In genomic region chr1:112640437-112640836, GRCh38 we compare ENCODE assay signal across 7 cellular contexts. TPM values are rescaled to one million over a fixed set of nuclear protein-coding genes. Genes with fewer than 3 reads are reported as not detected.
A peak's percentile ranks its signal among the peaks of the same experiment; 100 is the strongest.
DNase-seq lines count a peak whose midpoint lies in the region; ATAC-seq, FAIRE-seq and TF ChIP-seq lines count a peak whose summit lies in the region.
"Not testable (repeated sequence)": the region's sequence is repeated elsewhere in the genome, so short reads cannot be mapped to it uniquely, and the experiment has no call there.

No MANE protein-coding gene starts in this region.

- H3K4ac ChIP-seq in trophoblast cell (ENCODE audit: low read depth, low read length) = peak overlapping the region; percentile 64

- not testable (repeated sequence) for BruUV-seq in K562 (replicated peaks; lab: Mats Ljungman, UMichigan); HepG2 (replicated peaks; lab: Mats Ljungman, UMichigan)
- BruUV-seq in mammary epithelial cell (replicated peaks; lab: Mats Ljungman, UMichigan) = TSS peak; percentile 96

- H3K27ac ChIP-seq in VCaP = peak overlapping the region; percentile 79; the same call in 1 of the 2 replicates
- H3K27ac ChIP-seq in K562 (ENCODE audit: extremely low read depth, low read depth, low read length); mammary epithelial cell (ENCODE audit: insufficient read depth, low read depth, low read length); HepG2 (ENCODE audit: extremely low read length, insufficient read depth, low read length); trophoblast cell (ENCODE audit: low read depth, low read length): not testable (repeated sequence)
- peak overlapping the region; percentile 53 to 67 for H3K27ac ChIP-seq in testis

- intact Hi-C loops in K562 (cut with micrococcal nuclease); mammary epithelial cell (cut with micrococcal nuclease); HepG2 (cut with micrococcal nuclease; ENCODE audit: unreplicated experiment); testis (cut with DNase I; ENCODE audit: low total_unique reads): not testable (repeated sequence)

- 83% methylated on average over 6 of the region's 23 CpGs for WGBS in K562 (ENCODE audit: insufficient coverage, low coverage, missing lambda C conversion rate)
- no CpG with 5 or more reads among the region's 23 CpGs for WGBS in mammary epithelial cell (ENCODE audit: low coverage, missing lambda C conversion rate)
- 4% methylated on average over 6 of the region's 23 CpGs for WGBS in HepG2 (ENCODE audit: low lambda C conversion rate)
- no CpG with 5 or more reads among the region's 23 CpGs for WGBS in trophoblast cell (ENCODE audit: extremely low coverage, insufficient coverage, insufficient read length)
- WGBS in testis, 2 donors = 58 to 83% methylated on average over 10 to 19 of the region's 23 CpGs

- not testable (repeated sequence) for TF ChIP-seq CTCF in VCaP (conservative IDR thresholded peaks at IDR 0.05); K562 (IDR thresholded peaks at IDR 0.05 in 2 of 3, conservative IDR thresholded peaks at IDR 0.05 in 1 of 3; ENCODE audit: insufficient read depth in 2 of 3, low read depth in 1 of 3, low read length in 3 of 3); mammary epithelial cell (conservative IDR thresholded peaks at IDR 0.05 in 1 of 2, IDR thresholded peaks at IDR 0.05 in 1 of 2; ENCODE audit: extremely low read depth in 1 of 2, insufficient read depth in 1 of 2, low read depth in 1 of 2, low read length in 2 of 2); HepG2 (CRISPR knock-in tag; IDR thresholded peaks at IDR 0.05); testis (IDR thresholded peaks at IDR 0.05)

- not testable (repeated sequence) for H2BK120ac ChIP-seq in trophoblast cell (ENCODE audit: insufficient read depth, low read length, poor library complexity)

- H3K9me1 ChIP-seq in K562 (ENCODE audit: control insufficient read depth, insufficient read depth, low read length) = not testable (repeated sequence)

- not testable (repeated sequence) for H3K9ac ChIP-seq in K562 (ENCODE audit: insufficient read depth in 1 of 2, low read depth in 2 of 2, low read length in 2 of 2); mammary epithelial cell (ENCODE audit: insufficient read depth, low read length); HepG2 (ENCODE audit: insufficient read depth, low read depth, low read length); trophoblast cell (ENCODE audit: low read length)

- not testable (repeated sequence) for H3K4me3 ChIP-seq in K562; trophoblast cell (ENCODE audit: low read depth, low read length)
- peak overlapping the region in 1 of 3 experiments; percentile 16 for H3K4me3 ChIP-seq in mammary epithelial cell (replicated peaks in 1 of 3; ENCODE audit: insufficient read depth in 1 of 3, low read depth in 2 of 3, low read length in 3 of 3)
- peak overlapping the region in 2 of 3 experiments; percentile 31 to 33; a peak in 3 of 6 replicates for H3K4me3 ChIP-seq in HepG2 (replicated peaks in 1 of 3; ENCODE audit: insufficient read depth in 1 of 3, low read depth in 2 of 3, low read length in 3 of 3)
- peak overlapping the region in 1 of 2 donors; percentile 35 for H3K4me3 ChIP-seq in testis

- not testable (repeated sequence) for H3K4me2 ChIP-seq in K562 (ENCODE audit: insufficient read depth, low read length); mammary epithelial cell (ENCODE audit: insufficient read depth, low read depth, low read length); trophoblast cell (ENCODE audit: low read length)
- peak overlapping the region; percentile 32; the same call in 1 of the 2 replicates for H3K4me2 ChIP-seq in HepG2 (ENCODE audit: low read depth, low read length)

- in situ Hi-C loops in K562 (cut with MboI); mammary epithelial cell (cut with MboI; ENCODE audit: low sequenced_read_pairs in 2 of 2); HepG2 (cut with HindIII; ENCODE audit: extremely low pct_ligation_motif_present, low pct_unique_long_range_greater_than_20kb): not testable (repeated sequence)

- ATAC-seq in K562, HepG2: not testable (repeated sequence)

- not testable (repeated sequence) for TF ChIP-seq RAD21 in K562 (CRISPR knock-in tag; conservative IDR thresholded peaks at IDR 0.05 in 1 of 2, IDR thresholded peaks at IDR 0.05 in 1 of 2); HepG2 (CRISPR knock-in tag; IDR thresholded peaks at IDR 0.05)

- not testable (repeated sequence) for H4K12ac ChIP-seq in trophoblast cell (ENCODE audit: low read depth, low read length)

- dilution Hi-C loops in mammary epithelial cell (cut with HindIII; ENCODE audit: low sequenced_read_pairs) = not testable (repeated sequence)

- not testable (repeated sequence) for H3K27me3 ChIP-seq in K562 (ENCODE audit: control insufficient read depth in 2 of 2, insufficient read depth in 2 of 2, low read length in 2 of 2); mammary epithelial cell (ENCODE audit: insufficient read depth, low read length); HepG2 (ENCODE audit: control insufficient read depth in 1 of 2, insufficient read depth in 2 of 2, low read length in 2 of 2); trophoblast cell (ENCODE audit: insufficient read depth, low read length); testis

- not testable (repeated sequence) for FAIRE-seq in K562 (lab: Jason Lieb, UNC); HepG2 (lab: Jason Lieb, UNC)

- CTCF ChIA-PET in K562 (lab: Yijun Ruan, JAX; ENCODE audit: low intra/inter-chr PET ratio); mammary epithelial cell (lab: Charles Lee; ENCODE audit: low non-redundant PET); HepG2 (lab: Yijun Ruan, JAX; ENCODE audit: low intra/inter-chr PET ratio, low total read pairs): not testable (repeated sequence)

- H3K36me3 ChIP-seq in K562 (ENCODE audit: control insufficient read depth, insufficient read depth, low read length) (peaks cover 44% of the 10 kb centered on the region), mammary epithelial cell (ENCODE audit: insufficient read depth, low read length) (peaks cover 10% of the 10 kb centered on the region), HepG2 (replicated peaks in 1 of 2; ENCODE audit: control insufficient read depth in 1 of 2, insufficient read depth in 2 of 2, low read length in 2 of 2) (peaks cover 1 to 16% of the 10 kb centered on the region in 2 experiments; a peak in 2 of 5 replicates)
- not testable (repeated sequence) for H3K36me3 ChIP-seq in trophoblast cell (ENCODE audit: control insufficient read depth in 1 of 2, insufficient read depth in 2 of 2, low read length in 2 of 2); testis (ENCODE audit: low read depth, missing control alignments)

- H3K23ac ChIP-seq in trophoblast cell (ENCODE audit: low read length) = not testable (repeated sequence)

- TF ChIP-seq POLR2A in K562 (conservative IDR thresholded peaks at IDR 0.05); HepG2 (IDR thresholded peaks at IDR 0.05; ENCODE audit: insufficient read depth in 1 of 2, low read depth in 2 of 2, low read length in 2 of 2); testis (IDR thresholded peaks at IDR 0.05): not testable (repeated sequence)

- not testable (repeated sequence) for H4K8ac ChIP-seq in trophoblast cell (ENCODE audit: low read depth, low read length)

- POLR2A ChIA-PET in K562 (lab: Yijun Ruan, JAX); HepG2 (lab: Yijun Ruan, JAX): not testable (repeated sequence)

- H3K4me1 ChIP-seq in K562 (replicated peaks in 1 of 2; ENCODE audit: control insufficient read depth in 2 of 2, insufficient read depth in 2 of 2, low read length in 2 of 2) (peaks cover 5 to 11% of the 10 kb centered on the region in 2 experiments; a peak in 3 of 5 replicates), mammary epithelial cell (ENCODE audit: insufficient read depth, low read length) (peaks cover 23% of the 10 kb centered on the region), HepG2 (ENCODE audit: insufficient read depth, low read length) (peaks cover 51% of the 10 kb centered on the region), testis (peaks cover 18% of the 10 kb centered on the region)
- H3K4me1 ChIP-seq in trophoblast cell (ENCODE audit: control insufficient read depth in 1 of 2, insufficient read depth in 2 of 2, low read length in 2 of 2) = not testable (repeated sequence)

- H3K79me1 ChIP-seq in trophoblast cell (ENCODE audit: low read length) = not testable (repeated sequence)

- H3K9me3 ChIP-seq in K562 (replicated peaks; ENCODE audit: control insufficient read depth, insufficient read depth, low read depth, low read length); mammary epithelial cell (replicated peaks; ENCODE audit: insufficient read depth, low read length); HepG2 (ENCODE audit: low read length); trophoblast cell (ENCODE audit: insufficient read depth, low read depth, low read length); testis: not testable (repeated sequence)

- DNase-seq in NCI-H2227 (lab: John Stamatoyannopoulos, UW; ENCODE audit: unreplicated experiment) = peak; percentile 10
- not testable (repeated sequence) for DNase-seq in K562 (ENCODE audit: extremely low read depth in 1 of 4, low spot score in 3 of 4); mammary epithelial cell; trophoblast cell; testis
- DNase-seq in HepG2 (ENCODE audit: low spot score) = peak; percentile 37

- H2AK5ac ChIP-seq in trophoblast cell (ENCODE audit: low read length) = not testable (repeated sequence)

- H2BK5ac ChIP-seq in trophoblast cell (ENCODE audit: low read depth, low read length, poor library complexity) = not testable (repeated sequence)

- TF ChIP-seq EP300 in K562 (IDR thresholded peaks at IDR 0.05; ENCODE audit: low read length); HepG2 (IDR thresholded peaks at IDR 0.05; ENCODE audit: low read depth in 2 of 2, low read length in 2 of 2); HepG2 (CRISPR knock-in tag; IDR thresholded peaks at IDR 0.05; ENCODE audit: borderline replicate concordance): not testable (repeated sequence)

- H3K18ac ChIP-seq in trophoblast cell (ENCODE audit: low read length) = not testable (repeated sequence)

- H4K91ac ChIP-seq in trophoblast cell (ENCODE audit: low read depth, low read length) = not testable (repeated sequence)

- peaks cover 20% of the 10 kb centered on the region for H4K20me1 ChIP-seq in K562 (replicated peaks; ENCODE audit: control insufficient read depth, insufficient read depth, low read length)
- not testable (repeated sequence) for H4K20me1 ChIP-seq in mammary epithelial cell (ENCODE audit: insufficient read depth, low read length)
- H4K20me1 ChIP-seq in HepG2 (ENCODE audit: insufficient read depth, low read length) = peaks cover 25% of the 10 kb centered on the region

- not testable (repeated sequence) for H2AFZ ChIP-seq in K562 (ENCODE audit: low read depth, low read length); mammary epithelial cell (ENCODE audit: low read depth, low read length); HepG2 (ENCODE audit: low read length); trophoblast cell (ENCODE audit: insufficient read depth, low read length, poor library complexity)

- H3K79me2 ChIP-seq in K562 (ENCODE audit: control insufficient read depth, insufficient read depth, low read length) (peaks cover 83% of the 10 kb centered on the region), mammary epithelial cell (ENCODE audit: insufficient read depth, low read length) (peaks cover 86% of the 10 kb centered on the region), HepG2 (ENCODE audit: insufficient read depth, low read length) (peaks cover 75% of the 10 kb centered on the region)
- not testable (repeated sequence) for H3K79me2 ChIP-seq in trophoblast cell (ENCODE audit: control insufficient read depth, insufficient read depth, low read length, poor library complexity)

- H2BK12ac ChIP-seq in trophoblast cell (ENCODE audit: low read length) = not testable (repeated sequence)

- H3K14ac ChIP-seq in trophoblast cell (ENCODE audit: low read length) = not testable (repeated sequence)

RNA-seq across cellular contexts. Expression of gene CAPZA1, which starts 20.8 kb away (rescaled TPM):
- total RNA-seq in K562 (2011; cell fraction: chromatin; rRNA removed; ENCODE audit: low replicate concordance) = 126 and 319 TPM in 2 replicates
- 56.9 and 76.1 TPM in 2 replicates for total RNA-seq in K562 (2011; cell fraction: nucleolus; rRNA removed)
- 147 and 245 TPM in 2 replicates for total RNA-seq in K562 (2011; cell fraction: nucleoplasm; rRNA removed)
- total RNA-seq in K562 (2014; rRNA removed) = 244 and 278 TPM in 2 replicates
- total RNA-seq in K562 (2014; rRNA removed; fragmentation: Illumina TruSeq; extraction: Trizol) = 306 and 352 TPM in 2 replicates
- 281 and 297 TPM in 2 replicates for total RNA-seq in K562 (2015; rRNA removed; fragmentation: Illumina TruSeq; extraction: Trizol)
- total RNA-seq in K562 (2021) = 266 and 289 TPM in 2 replicates
- polyA plus RNA-seq in K562 (2011; rRNA removed) = 298 and 365 TPM in 2 replicates
- polyA plus RNA-seq in K562 (2011; cell fraction: cytosol; rRNA removed) = 68.7 and 164 TPM in 2 replicates
- polyA plus RNA-seq in K562 (2011; cell fraction: nucleus; rRNA removed) = 66.8 and 129 TPM in 2 replicates
- 210 and 214 TPM in 2 replicates for polyA plus RNA-seq in K562 (2012)
- polyA plus RNA-seq in K562 (2014; fragmentation: Illumina TruSeq; extraction: Trizol) = 286 and 340 TPM in 2 replicates
- polyA plus RNA-seq in K562 (2014; fragmentation: Nextera tagmentation; extraction: Ambion mirVana) = 1,000 to 10,000 TPM in 1 of 2 experiments, 100 to 1,000 TPM in 1; 805 to 1,020 TPM
- polyA plus RNA-seq in K562 (2014; rRNA removed) = 234 and 237 TPM in 2 replicates
- polyA minus RNA-seq in K562 (2011; rRNA and poly(A)+ RNA removed) = 765 and 786 TPM in 2 replicates
- 311 and 407 TPM in 2 replicates for polyA minus RNA-seq in K562 (2011; cell fraction: cytosol; rRNA and poly(A)+ RNA removed)
- polyA minus RNA-seq in K562 (2011; cell fraction: nucleus; rRNA and poly(A)+ RNA removed) = 70.7 and 177 TPM in 2 replicates
- 100 to 1,000 TPM; 188 to 192 TPM for total RNA-seq in mammary epithelial cell
- 136 TPM for polyA plus RNA-seq in mammary epithelial cell
- 212 TPM for polyA minus RNA-seq in mammary epithelial cell
- 117 and 210 TPM in 2 replicates for total RNA-seq in HepG2 (2016; rRNA removed; fragmentation: Illumina TruSeq; extraction: Trizol)
- total RNA-seq in HepG2 (2016; cell fraction: cytosol; rRNA removed; fragmentation: Illumina TruSeq; extraction: Trizol; ENCODE audit: low read depth) = 34.5 and 43.7 TPM in 2 replicates
- total RNA-seq in HepG2 (2016; cell fraction: insoluble cytoplasmic fraction; rRNA removed; fragmentation: Illumina TruSeq; extraction: Trizol) = 110 and 227 TPM in 2 replicates
- total RNA-seq in HepG2 (2016; cell fraction: membrane; rRNA removed; fragmentation: Illumina TruSeq; extraction: Trizol) = 48.4 and 55.0 TPM in 2 replicates
- total RNA-seq in HepG2 (2016; cell fraction: nucleus; rRNA removed; fragmentation: Illumina TruSeq; extraction: Trizol) = 80.0 and 85.9 TPM in 2 replicates
- 47.9 and 67.0 TPM in 2 replicates for polyA plus RNA-seq in HepG2 (2011; rRNA removed)
- 27.1 and 46.5 TPM in 2 replicates for polyA plus RNA-seq in HepG2 (2011; cell fraction: cytosol; rRNA removed)
- 25.9 and 45.1 TPM in 2 replicates for polyA plus RNA-seq in HepG2 (2011; cell fraction: nucleus; rRNA removed)
- polyA plus RNA-seq in HepG2 (2012) = 51.4 and 60.6 TPM in 2 replicates
- 7.6 TPM in 2 replicates for polyA plus RNA-seq in HepG2 (2016; cell fraction: cytosol; fragmentation: Illumina TruSeq; extraction: Trizol; ENCODE audit: low read depth)
- 166 and 177 TPM in 2 replicates for polyA plus RNA-seq in HepG2 (2016; cell fraction: insoluble cytoplasmic fraction; fragmentation: Illumina TruSeq; extraction: Trizol; ENCODE audit: low read depth)
- 30.4 and 32.0 TPM in 2 replicates for polyA plus RNA-seq in HepG2 (2016; cell fraction: membrane; fragmentation: Illumina TruSeq; extraction: Trizol; ENCODE audit: low read depth)
- polyA plus RNA-seq in HepG2 (2016; cell fraction: nucleus; fragmentation: Illumina TruSeq; extraction: Trizol; ENCODE audit: insufficient read depth, low read depth) = 96.3 and 112 TPM in 2 replicates
- 27.6 and 67.6 TPM in 2 replicates for polyA minus RNA-seq in HepG2 (2011; rRNA and poly(A)+ RNA removed; ENCODE audit: low replicate concordance)
- 128 and 129 TPM in 2 replicates for polyA minus RNA-seq in HepG2 (2011; cell fraction: cytosol; rRNA and poly(A)+ RNA removed)
- polyA minus RNA-seq in HepG2 (2011; cell fraction: nucleus; rRNA and poly(A)+ RNA removed) = 122 and 123 TPM in 2 replicates
- 120 and 124 TPM in 2 replicates for polyA plus RNA-seq in trophoblast cell (2013)
- total RNA-seq in testis = 100 to 1,000 TPM; 144 to 148 TPM
- polyA plus RNA-seq in testis (ENCODE audit: insufficient read depth, low read depth, low replicate concordance) = 120 TPM

RNA-seq across cellular contexts. Expression of gene ST7L, which starts 21.5 kb away (rescaled TPM):
- 49.5 and 67.9 TPM in 2 replicates for total RNA-seq in K562 (2011; cell fraction: chromatin; rRNA removed; ENCODE audit: low replicate concordance)
- total RNA-seq in K562 (2011; cell fraction: nucleolus; rRNA removed) = 38.7 and 39.0 TPM in 2 replicates
- total RNA-seq in K562 (2011; cell fraction: nucleoplasm; rRNA removed) = 58.5 and 84.5 TPM in 2 replicates
- total RNA-seq in K562 (2014; rRNA removed) = 21.0 and 23.3 TPM in 2 replicates
- 27.7 and 28.8 TPM in 2 replicates for total RNA-seq in K562 (2014; rRNA removed; fragmentation: Illumina TruSeq; extraction: Trizol)
- total RNA-seq in K562 (2015; rRNA removed; fragmentation: Illumina TruSeq; extraction: Trizol) = 31.1 and 32.1 TPM in 2 replicates
- total RNA-seq in K562 (2021) = 18.8 and 21.7 TPM in 2 replicates
- 27.4 and 32.5 TPM in 2 replicates for polyA plus RNA-seq in K562 (2011; rRNA removed)
- 18.2 and 21.8 TPM in 2 replicates for polyA plus RNA-seq in K562 (2011; cell fraction: cytosol; rRNA removed)
- polyA plus RNA-seq in K562 (2011; cell fraction: nucleus; rRNA removed) = 33.6 and 48.2 TPM in 2 replicates
- polyA plus RNA-seq in K562 (2012) = 22.6 and 23.3 TPM in 2 replicates
- 26.2 and 26.6 TPM in 2 replicates for polyA plus RNA-seq in K562 (2014; fragmentation: Illumina TruSeq; extraction: Trizol)
- polyA plus RNA-seq in K562 (2014; fragmentation: Nextera tagmentation; extraction: Ambion mirVana) = 10 to 100 TPM in 1 of 2 experiments, 1 to 10 TPM in 1; 9.0 to 10.7 TPM
- polyA plus RNA-seq in K562 (2014; rRNA removed) = 29.4 and 39.4 TPM in 2 replicates
- 25.9 and 28.5 TPM in 2 replicates for polyA minus RNA-seq in K562 (2011; rRNA and poly(A)+ RNA removed)
- polyA minus RNA-seq in K562 (2011; cell fraction: cytosol; rRNA and poly(A)+ RNA removed) = 11.7 and 11.8 TPM in 2 replicates
- 25.8 and 33.7 TPM in 2 replicates for polyA minus RNA-seq in K562 (2011; cell fraction: nucleus; rRNA and poly(A)+ RNA removed)
- 10 to 100 TPM; 19.2 to 22.3 TPM for total RNA-seq in mammary epithelial cell
- polyA plus RNA-seq in mammary epithelial cell = 8.3 TPM
- 11.5 TPM for polyA minus RNA-seq in mammary epithelial cell
- total RNA-seq in HepG2 (2016; rRNA removed; fragmentation: Illumina TruSeq; extraction: Trizol) = 8.7 and 19.9 TPM in 2 replicates
- 21.7 and 23.1 TPM in 2 replicates for total RNA-seq in HepG2 (2016; cell fraction: cytosol; rRNA removed; fragmentation: Illumina TruSeq; extraction: Trizol; ENCODE audit: low read depth)
- 7.3 and 16.3 TPM in 2 replicates for total RNA-seq in HepG2 (2016; cell fraction: insoluble cytoplasmic fraction; rRNA removed; fragmentation: Illumina TruSeq; extraction: Trizol)
- 9.9 and 11.4 TPM in 2 replicates for total RNA-seq in HepG2 (2016; cell fraction: membrane; rRNA removed; fragmentation: Illumina TruSeq; extraction: Trizol)
- total RNA-seq in HepG2 (2016; cell fraction: nucleus; rRNA removed; fragmentation: Illumina TruSeq; extraction: Trizol) = 21.1 and 31.3 TPM in 2 replicates
- polyA plus RNA-seq in HepG2 (2011; rRNA removed) = 8.0 and 8.6 TPM in 2 replicates
- polyA plus RNA-seq in HepG2 (2011; cell fraction: cytosol; rRNA removed) = 6.1 and 7.4 TPM in 2 replicates
- 11.6 and 12.4 TPM in 2 replicates for polyA plus RNA-seq in HepG2 (2011; cell fraction: nucleus; rRNA removed)
- 10.5 and 12.2 TPM in 2 replicates for polyA plus RNA-seq in HepG2 (2012)
- 3.4 and 3.8 TPM in 2 replicates for polyA plus RNA-seq in HepG2 (2016; cell fraction: cytosol; fragmentation: Illumina TruSeq; extraction: Trizol; ENCODE audit: low read depth)
- 7.3 and 11.1 TPM in 2 replicates for polyA plus RNA-seq in HepG2 (2016; cell fraction: insoluble cytoplasmic fraction; fragmentation: Illumina TruSeq; extraction: Trizol; ENCODE audit: low read depth)
- 4.9 and 6.2 TPM in 2 replicates for polyA plus RNA-seq in HepG2 (2016; cell fraction: membrane; fragmentation: Illumina TruSeq; extraction: Trizol; ENCODE audit: low read depth)
- polyA plus RNA-seq in HepG2 (2016; cell fraction: nucleus; fragmentation: Illumina TruSeq; extraction: Trizol; ENCODE audit: insufficient read depth, low read depth) = 31.8 and 32.7 TPM in 2 replicates
- polyA minus RNA-seq in HepG2 (2011; rRNA and poly(A)+ RNA removed; ENCODE audit: low replicate concordance) = 8.0 and 31.3 TPM in 2 replicates
- polyA minus RNA-seq in HepG2 (2011; cell fraction: cytosol; rRNA and poly(A)+ RNA removed) = 6.1 and 9.7 TPM in 2 replicates
- 28.5 and 30.1 TPM in 2 replicates for polyA minus RNA-seq in HepG2 (2011; cell fraction: nucleus; rRNA and poly(A)+ RNA removed)
- polyA plus RNA-seq in trophoblast cell (2013) = 10.6 and 11.5 TPM in 2 replicates
- total RNA-seq in testis = 10 to 100 TPM; 59.1 to 97.2 TPM
- 125 TPM for polyA plus RNA-seq in testis (ENCODE audit: insufficient read depth, low read depth, low replicate concordance)

RNA-seq across cellular contexts. Expression of gene MOV10, which starts 34.0 kb away (rescaled TPM):
- 194 and 432 TPM in 2 replicates for total RNA-seq in K562 (2011; cell fraction: chromatin; rRNA removed; ENCODE audit: low replicate concordance)
- total RNA-seq in K562 (2011; cell fraction: nucleolus; rRNA removed) = 231 and 262 TPM in 2 replicates
- total RNA-seq in K562 (2011; cell fraction: nucleoplasm; rRNA removed) = 196 and 201 TPM in 2 replicates
- total RNA-seq in K562 (2014; rRNA removed) (46.5 and 75.8 TPM in 2 replicates), K562 (2014; rRNA removed; fragmentation: Illumina TruSeq; extraction: Trizol) (32.1 and 46.8 TPM in 2 replicates), K562 (2015; rRNA removed; fragmentation: Illumina TruSeq; extraction: Trizol) (49.5 and 50.8 TPM in 2 replicates), K562 (2021) (93.9 and 101 TPM in 2 replicates), mammary epithelial cell (10 to 100 TPM; 52.2 to 76.0 TPM), HepG2 (2016; rRNA removed; fragmentation: Illumina TruSeq; extraction: Trizol) (38.0 and 56.4 TPM in 2 replicates), testis (100 to 1,000 TPM; 240 to 245 TPM)
- polyA plus RNA-seq in K562 (2011; rRNA removed) (50.2 and 86.0 TPM in 2 replicates), K562 (2014; fragmentation: Illumina TruSeq; extraction: Trizol) (101 and 105 TPM in 2 replicates), K562 (2014; fragmentation: Nextera tagmentation; extraction: Ambion mirVana) (10 to 100 TPM; 16.7 to 39.6 TPM), K562 (2014; rRNA removed) (72.0 and 92.8 TPM in 2 replicates), mammary epithelial cell (65.2 TPM), HepG2 (2011; rRNA removed) (58.2 and 70.6 TPM in 2 replicates), testis (ENCODE audit: insufficient read depth, low read depth, low replicate concordance) (137 TPM)
- 55.2 and 72.8 TPM in 2 replicates for polyA plus RNA-seq in K562 (2011; cell fraction: cytosol; rRNA removed)
- 327 and 544 TPM in 2 replicates for polyA plus RNA-seq in K562 (2011; cell fraction: nucleus; rRNA removed)
- 78.3 and 153 TPM in 2 replicates for polyA plus RNA-seq in K562 (2012)
- polyA minus RNA-seq in K562 (2011; rRNA and poly(A)+ RNA removed) = 34.4 and 47.1 TPM in 2 replicates
- polyA minus RNA-seq in K562 (2011; cell fraction: cytosol; rRNA and poly(A)+ RNA removed) = 65.8 and 66.5 TPM in 2 replicates
- polyA minus RNA-seq in K562 (2011; cell fraction: nucleus; rRNA and poly(A)+ RNA removed) = 127 and 129 TPM in 2 replicates
- polyA minus RNA-seq in mammary epithelial cell = 81.0 TPM
- total RNA-seq in HepG2 (2016; cell fraction: cytosol; rRNA removed; fragmentation: Illumina TruSeq; extraction: Trizol; ENCODE audit: low read depth) = 8.9 and 12.9 TPM in 2 replicates
- total RNA-seq in HepG2 (2016; cell fraction: insoluble cytoplasmic fraction; rRNA removed; fragmentation: Illumina TruSeq; extraction: Trizol) = 38.3 and 56.0 TPM in 2 replicates
- total RNA-seq in HepG2 (2016; cell fraction: membrane; rRNA removed; fragmentation: Illumina TruSeq; extraction: Trizol) = 16.5 and 18.1 TPM in 2 replicates
- 73.8 and 86.8 TPM in 2 replicates for total RNA-seq in HepG2 (2016; cell fraction: nucleus; rRNA removed; fragmentation: Illumina TruSeq; extraction: Trizol)
- polyA plus RNA-seq in HepG2 (2011; cell fraction: cytosol; rRNA removed) = 29.1 and 29.4 TPM in 2 replicates
- polyA plus RNA-seq in HepG2 (2011; cell fraction: nucleus; rRNA removed) = 312 and 401 TPM in 2 replicates
- polyA plus RNA-seq in HepG2 (2012) = 49.6 and 55.9 TPM in 2 replicates
- polyA plus RNA-seq in HepG2 (2016; cell fraction: cytosol; fragmentation: Illumina TruSeq; extraction: Trizol; ENCODE audit: low read depth) = 11.5 and 13.4 TPM in 2 replicates
- 53.0 and 64.1 TPM in 2 replicates for polyA plus RNA-seq in HepG2 (2016; cell fraction: insoluble cytoplasmic fraction; fragmentation: Illumina TruSeq; extraction: Trizol; ENCODE audit: low read depth)
- 20.2 and 20.9 TPM in 2 replicates for polyA plus RNA-seq in HepG2 (2016; cell fraction: membrane; fragmentation: Illumina TruSeq; extraction: Trizol; ENCODE audit: low read depth)
- 253 and 261 TPM in 2 replicates for polyA plus RNA-seq in HepG2 (2016; cell fraction: nucleus; fragmentation: Illumina TruSeq; extraction: Trizol; ENCODE audit: insufficient read depth, low read depth)
- 73.5 and 79.2 TPM in 2 replicates for polyA minus RNA-seq in HepG2 (2011; rRNA and poly(A)+ RNA removed; ENCODE audit: low replicate concordance)
- polyA minus RNA-seq in HepG2 (2011; cell fraction: cytosol; rRNA and poly(A)+ RNA removed) = 22.2 and 39.1 TPM in 2 replicates
- 92.0 and 96.2 TPM in 2 replicates for polyA minus RNA-seq in HepG2 (2011; cell fraction: nucleus; rRNA and poly(A)+ RNA removed)
- 55.1 and 55.6 TPM in 2 replicates for polyA plus RNA-seq in trophoblast cell (2013)
